Comparison of ENCODE assay signal across 22 cellular contexts in the genomic region with DNA sequence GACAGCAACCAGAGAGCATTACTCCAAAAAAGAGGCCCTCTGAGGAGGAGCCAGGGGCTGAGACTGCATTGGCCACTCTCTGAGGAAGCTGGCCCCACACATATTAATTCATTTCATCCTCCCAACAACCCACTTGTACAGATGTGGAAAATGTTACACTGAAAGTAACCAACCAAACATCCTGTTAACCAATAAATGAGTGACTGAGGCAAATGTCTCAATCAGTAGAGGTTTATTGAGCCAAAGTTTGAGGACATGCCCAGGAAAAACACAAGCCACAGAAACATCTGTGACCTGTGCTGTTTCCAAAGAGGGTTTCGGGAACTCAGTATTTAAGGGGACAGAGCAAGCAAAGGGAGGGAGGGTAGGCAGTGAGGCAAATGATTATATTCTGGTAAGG. TPM values are rescaled to one million over a fixed set of nuclear protein-coding genes. Genes with fewer than 3 reads are reported as not detected.
DNase-seq lines count a peak whose midpoint lies in the region; ATAC-seq, FAIRE-seq and TF ChIP-seq lines count a peak whose summit lies in the region.
"Had no signal": no experiment of that assay in that cellular context is flagged by ENCODE, and none has a peak within 500 bp of the region (broad histone marks: within the 10 kb centered on the region; RNA-seq: fewer than 3 reads in every experiment).

No MANE protein-coding gene starts in this region.

- FAIRE-seq in urothelium cell line (lab: Jason Lieb, UNC): no peak
- FAIRE-seq: GM18507, HTR-8/SVneo had no signal

- no peaks in the 10 kb centered on the region for H3K36me3 ChIP-seq in upper lobe of right lung

- intact Hi-C loops in upper lobe of right lung (cut with DNase I): no loop called here

- no peak for TF ChIP-seq CTCF in mesothelial cell of epicardium (IDR thresholded peaks at IDR 0.05; ENCODE audit: unreplicated experiment)
- TF ChIP-seq CTCF in upper lobe of right lung (IDR thresholded peaks at IDR 0.05): no peak

- no peak overlapping the region for H3K27ac ChIP-seq in upper lobe of right lung
- H3K27ac ChIP-seq: KMS-11, SK-N-MC had no signal

- no peak overlapping the region for H3K4me3 ChIP-seq in upper lobe of right lung
- H3K4me3 ChIP-seq: SK-N-MC had no signal

- no peak overlapping the region for H3K4me3 Mint-ChIP-seq in mesothelial cell of epicardium
- H3K4me3 Mint-ChIP-seq: CD8-positive, alpha-beta T cell; T-cell had no signal

- H3K27me3 ChIP-seq in upper lobe of right lung: no peaks in the 10 kb centered on the region

- peaks cover 7% of the 10 kb centered on the region for H3K36me3 Mint-ChIP-seq in mesothelial cell of epicardium
- H3K36me3 Mint-ChIP-seq: CD8-positive, alpha-beta T cell; T-cell had no signal

- H3K4me1 ChIP-seq in upper lobe of right lung: no peaks in the 10 kb centered on the region

- H3K27ac Mint-ChIP-seq in mesothelial cell of epicardium: peak overlapping the region; percentile 19
- H3K27ac Mint-ChIP-seq: CD8-positive, alpha-beta T cell; T-cell had no signal

- no peaks in the 10 kb centered on the region for H3K27me3 Mint-ChIP-seq in mesothelial cell of epicardium (ENCODE audit: low read depth)

- no peak for ATAC-seq in upper lobe of right lung
- ATAC-seq: CD8-positive, alpha-beta T cell; PC-3; T-cell had no signal

- H3K9me3 ChIP-seq in upper lobe of right lung: peaks cover 3% of the 10 kb centered on the region

- DNase-seq in GF-D8 (lab: John Stamatoyannopoulos, UW) (peak; percentile 99), MV-4-11 (lab: John Stamatoyannopoulos, UW) (peak; percentile 87), SKM-1 treated with dmso at 0.1 percent for 144 hours (lab: John Stamatoyannopoulos, UW; ENCODE audit: unreplicated experiment) (peak; percentile 48), mesothelial cell of epicardium (ENCODE audit: low spot score in 2 of 2, unreplicated experiment in 2 of 2) (no peak), upper lobe of right lung (no peak), urothelium cell line (ENCODE audit: low spot score) (no peak), NCI-H2107 (lab: John Stamatoyannopoulos, UW) (no peak), GDM1 (lab: John Stamatoyannopoulos, UW) (no peak)
- DNase-seq: CD8-positive, alpha-beta T cell; DND-41; GOT3; NCI-H1048; NCI-H1417 treated with DMSO at 0.1 percent for 48 hours; NCI-H187; NCI-H82; PC-3; Right ventricle myocardium superior; T-cell had no signal

- peaks cover 10% of the 10 kb centered on the region for H3K4me1 Mint-ChIP-seq in mesothelial cell of epicardium
- H3K4me1 Mint-ChIP-seq: T-cell had no signal

- H3K9me3 Mint-ChIP-seq in mesothelial cell of epicardium: peaks cover 17% of the 10 kb centered on the region

RNA-seq across cellular contexts. Expression of a gene that starts 53.0 kb away (rescaled TPM):
- total RNA-seq in mesothelial cell of epicardium (5.0 to 5.9 TPM (median 5.5 TPM) in 3 replicates), upper lobe of right lung (0.52 TPM)

Comparison
In these comparisons a context has a peak if more than half of its experiments do, and no peak if none do; other contexts are left out.
1. DNase-seq: peak in GF-D8 (single experiment), MV-4-11 (single experiment) and SKM-1 treated with dmso at 0.1 percent for 144 hours (single experiment); none in mesothelial cell of epicardium (0 of 2), upper lobe of right lung (single experiment), urothelium cell line (single experiment), NCI-H2107 (single experiment) and GDM1 (single experiment).